Comparison of ENCODE assay signal across 12 cellular contexts in genomic region chr3:107242579-107242978, GRCh38.
DNase-seq lines count a peak whose midpoint lies in the region; ATAC-seq and TF ChIP-seq lines count a peak whose summit lies in the region.
"Had no signal": no experiment of that assay in that cellular context is flagged by ENCODE, and none has a peak within 500 bp of the region (broad histone marks: within the 10 kb centered on the region; RNA-seq: fewer than 3 reads in every experiment).

No MANE protein-coding gene starts in this region.

- no peak for ATAC-seq in HG03139 (IDR thresholded peaks at IDR 0.05; ENCODE audit: unreplicated experiment)

- no peak for TF ChIP-seq CTCF in HFFc6 (IDR thresholded peaks at IDR 0.05)

- no peak overlapping the region for H2AFZ ChIP-seq in ACC112 (ENCODE audit: low read length, unreplicated experiment)

- H3K36me3 ChIP-seq in ACC112 (ENCODE audit: insufficient read depth, low read length), result peaks cover 12% of the 10 kb centered on the region; the same call in 1 of the 2 replicates

- no peak overlapping the region for H3K27ac Mint-ChIP-seq in HFFc6

- H3K27me3 ChIP-seq in ACC112 (ENCODE audit: insufficient read depth, low read length), result no peaks in the 10 kb centered on the region
- H3K27me3 ChIP-seq: BLaER1 had no signal

- H3K9me3 Mint-ChIP-seq in HFFc6, result no peaks in the 10 kb centered on the region

- H3K27me3 Mint-ChIP-seq in HFFc6 (ENCODE audit: insufficient read depth), result no peaks in the 10 kb centered on the region

- peaks cover 44% of the 10 kb centered on the region for H3K4me1 Mint-ChIP-seq in HFFc6 (ENCODE audit: low read depth)

- H3K4me1 ChIP-seq in ACC112 (ENCODE audit: control insufficient read depth, insufficient read depth, low read length, unreplicated experiment), result peaks cover 26% of the 10 kb centered on the region

- peaks cover 20% of the 10 kb centered on the region for H3K36me3 Mint-ChIP-seq in HFFc6 (ENCODE audit: low read depth)

- H3K4me3 ChIP-seq in ACC112 (ENCODE audit: low read depth, low read length), result peak overlapping the region; percentile 97
- H3K4me3 ChIP-seq: BLaER1 had no signal

- no peak overlapping the region for H3K27ac ChIP-seq in ACC112 (ENCODE audit: low read depth, low read length)
- H3K27ac ChIP-seq: BLaER1 had no signal

- peaks cover 49% of the 10 kb centered on the region for H3K79me2 ChIP-seq in ACC112 (ENCODE audit: control insufficient read depth, insufficient read depth, low read length, unreplicated experiment)

- DNase-seq in HFFc6 (no peak), RPMI7951 (ENCODE audit: low read depth) (peak; percentile 6), foreskin melanocyte (peak; percentile 67), NCI-H2227 (lab: John Stamatoyannopoulos, UW; ENCODE audit: unreplicated experiment) (no peak), SHP77 (lab: John Stamatoyannopoulos, UW) (no peak)
- DNase-seq in stimulated activated CD4-positive, alpha-beta T cell treated with anti-CD3 and anti-CD28 coated beads, Interleukin-4, amount 100 ng/mL, for 24 hours, result no peak
- DNase-seq: amygdala; NCI-H2081 treated with DMSO at 0.1 percent for 48 hours; stimulated activated CD4-positive, alpha-beta T cell treated with anti-CD3 and anti-CD28 coated beads, Interleukin-1b, Interleukin-23, amount 100 ng/mL, for 48 hours had no signal

- peak overlapping the region; percentile 98 for H3K4me3 Mint-ChIP-seq in HFFc6

Comparison
In these comparisons a context has a peak if more than half of its experiments do, and no peak if none do; other contexts are left out.
1. DNase-seq: peak in RPMI7951 (single experiment) and foreskin melanocyte (single experiment); none in HFFc6 (single experiment), NCI-H2227 (single experiment), SHP77 (0 of 2) and stimulated activated CD4-positive, alpha-beta T cell treated with anti-CD3 and anti-CD28 coated beads, Interleukin-4, amount 100 ng/mL, for 24 hours (single experiment).